ENCODE assay signal across 14 cellular contexts in the genomic region with DNA sequence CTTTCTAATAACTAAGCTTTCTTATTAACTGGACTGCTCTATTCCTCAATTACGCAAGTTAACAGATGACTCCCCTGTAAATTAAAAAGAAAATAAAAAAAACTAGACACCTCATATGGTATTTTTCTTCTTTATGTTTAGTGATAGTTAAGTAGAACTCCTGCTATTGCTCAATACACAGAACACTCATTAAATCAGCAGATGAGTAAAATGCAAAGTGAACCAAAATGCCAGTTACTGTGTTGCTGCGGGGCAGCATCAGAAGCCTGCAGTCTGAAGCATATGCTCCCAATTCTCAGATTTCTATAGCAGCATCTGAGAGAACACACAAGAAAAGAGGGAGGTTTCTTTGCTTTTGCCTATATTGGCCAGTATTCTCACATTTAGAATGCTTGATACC. TPM values are rescaled to one million over a fixed set of nuclear protein-coding genes. Genes with fewer than 3 reads are reported as not detected.
DNase-seq lines count a peak whose midpoint lies in the region; ATAC-seq and TF ChIP-seq lines count a peak whose summit lies in the region.
"Had no signal": no experiment of that assay in that cellular context is flagged by ENCODE, and none has a peak within 500 bp of the region (broad histone marks: within the 10 kb centered on the region; RNA-seq: fewer than 3 reads in every experiment).

No MANE protein-coding gene starts in this region.

- CTCF ChIA-PET in activated CD4-positive, alpha-beta T cell treated with anti-CD3 and anti-CD28 coated beads, Interleukin-2, amount 10 ng/mL, durations not matched to agents 7 days and 5 days (lab: Charles Lee) = interaction anchor here (1.3 kb wide), 1 partner anchor 217 kb away, joined by 3 read pairs; no protein-coding TSS in a partner anchor

- H3K4me3 ChIP-seq in NB4 (ENCODE audit: low read depth, low read length) (no peak overlapping the region), osteoblast (ENCODE audit: insufficient read depth, low read length) (no peak overlapping the region), upper lobe of right lung (no peak overlapping the region)
- H3K4me3 ChIP-seq: tibial nerve had no signal

- intact Hi-C loops in activated CD4-positive, alpha-beta T cell treated with anti-CD3 and anti-CD28 coated beads, Interleukin-2, amount 10 ng/mL, durations not matched to agents 24 days and 14 days (cut with micrococcal nuclease) = no loop called here
- intact Hi-C loops in upper lobe of right lung (cut with DNase I) (no loop called here), CD14-positive monocyte (cut with micrococcal nuclease) (no loop called here)

- H3K27ac Mint-ChIP-seq in activated CD4-positive, alpha-beta T cell treated with anti-CD3 and anti-CD28 coated beads, Interleukin-2, amount 10 ng/mL, durations not matched to agents 24 days and 14 days = peak overlapping the region; percentile 75
- no peak overlapping the region for H3K27ac Mint-ChIP-seq in activated CD4-positive, alpha-beta T cell treated with anti-CD3 and anti-CD28 coated beads, Interleukin-2, amount 10 ng/mL, durations not matched to agents 7 days and 5 days
- H3K27ac Mint-ChIP-seq in CD14-positive monocyte = no peak overlapping the region

- H3K9me3 Mint-ChIP-seq in activated CD4-positive, alpha-beta T cell treated with anti-CD3 and anti-CD28 coated beads, Interleukin-2, amount 10 ng/mL, durations not matched to agents 24 days and 14 days = peaks cover 11% of the 10 kb centered on the region
- H3K9me3 Mint-ChIP-seq in activated CD4-positive, alpha-beta T cell treated with anti-CD3 and anti-CD28 coated beads, Interleukin-2, amount 10 ng/mL, durations not matched to agents 7 days and 5 days = peaks cover 12% of the 10 kb centered on the region
- H3K9me3 Mint-ChIP-seq in CD14-positive monocyte = no peaks in the 10 kb centered on the region
- H3K9me3 Mint-ChIP-seq: brain had no signal

- peak overlapping the region; percentile 79 for H3K27ac ChIP-seq in osteoblast (ENCODE audit: low read depth, low read length)
- H3K27ac ChIP-seq in upper lobe of right lung = no peak overlapping the region
- H3K27ac ChIP-seq: tibial nerve had no signal

- peaks cover 56% of the 10 kb centered on the region for H3K36me3 Mint-ChIP-seq in activated CD4-positive, alpha-beta T cell treated with anti-CD3 and anti-CD28 coated beads, Interleukin-2, amount 10 ng/mL, durations not matched to agents 24 days and 14 days (ENCODE audit: low read depth)
- peaks cover 54% of the 10 kb centered on the region for H3K36me3 Mint-ChIP-seq in activated CD4-positive, alpha-beta T cell treated with anti-CD3 and anti-CD28 coated beads, Interleukin-2, amount 10 ng/mL, durations not matched to agents 7 days and 5 days (ENCODE audit: low read depth)
- no peaks in the 10 kb centered on the region for H3K36me3 Mint-ChIP-seq in CD14-positive monocyte

- no peak for TF ChIP-seq CTCF in NB4 (IDR thresholded peaks at IDR 0.05; ENCODE audit: low read depth, low read length)
- no peak for TF ChIP-seq CTCF in osteoblast (IDR thresholded peaks at IDR 0.05; ENCODE audit: extremely low read depth, low read depth, low read length)
- no peak for TF ChIP-seq CTCF in upper lobe of right lung (IDR thresholded peaks at IDR 0.05)
- no peak for TF ChIP-seq CTCF in CD14-positive monocyte (IDR thresholded peaks at IDR 0.05)

- ATAC-seq in upper lobe of right lung = no peak
- no peak for ATAC-seq in HG03139 (IDR thresholded peaks at IDR 0.05; ENCODE audit: unreplicated experiment)

- DNase-seq in activated CD4-positive, alpha-beta T cell treated with anti-CD3 and anti-CD28 coated beads, Interleukin-2, amount 10 ng/mL, durations not matched to agents 24 days and 14 days = no peak
- no peak for DNase-seq in activated CD4-positive, alpha-beta T cell treated with anti-CD3 and anti-CD28 coated beads, Interleukin-2, amount 10 ng/mL, durations not matched to agents 7 days and 5 days
- peak; percentile 46 for DNase-seq in NB4 (ENCODE audit: low read depth)
- DNase-seq in amniotic epithelial cell (ENCODE audit: low read depth) = peak; percentile 68
- no peak for DNase-seq in osteoblast (ENCODE audit: insufficient read length, low spot score, missing footprints)
- DNase-seq in upper lobe of right lung = no peak
- DNase-seq in CD14-positive monocyte (ENCODE audit: low spot score) = no peak
- DNase-seq: activated CD8-positive, alpha-beta memory T cell treated with anti-CD3 and anti-CD28 coated beads, Interleukin-2, amount 50 U/mL, for 4 hours; DMS153; NCI-H2171; stimulated activated CD4-positive, alpha-beta T cell treated with anti-CD3 and anti-CD28 coated beads, Interleukin-12 subunit alpha, Interleukin-12 subunit beta, amount 100 ng/mL, for 4 hours had no signal

- H3K36me3 ChIP-seq in osteoblast (ENCODE audit: insufficient read depth, low read length) (no peaks in the 10 kb centered on the region), upper lobe of right lung (no peaks in the 10 kb centered on the region)
- H3K36me3 ChIP-seq: tibial nerve had no signal

- no peaks in the 10 kb centered on the region for H3K9me3 ChIP-seq in osteoblast (ENCODE audit: low read depth, low read length)
- H3K9me3 ChIP-seq in upper lobe of right lung = no peaks in the 10 kb centered on the region
- H3K9me3 ChIP-seq: tibial nerve had no signal

- no peak for TF ChIP-seq POLR2A in NB4 (IDR thresholded peaks at IDR 0.05; ENCODE audit: extremely low read depth, insufficient read length)

- H3K4me2 ChIP-seq in osteoblast (ENCODE audit: insufficient read depth, low read length) = peak overlapping the region; percentile 38

- POLR2A ChIA-PET in activated CD4-positive, alpha-beta T cell treated with anti-CD3 and anti-CD28 coated beads, Interleukin-2, amount 10 ng/mL, durations not matched to agents 7 days and 5 days (lab: Charles Lee) = no interaction called here

- peaks cover 73% of the 10 kb centered on the region for H3K4me1 Mint-ChIP-seq in activated CD4-positive, alpha-beta T cell treated with anti-CD3 and anti-CD28 coated beads, Interleukin-2, amount 10 ng/mL, durations not matched to agents 24 days and 14 days
- peaks cover 57% of the 10 kb centered on the region for H3K4me1 Mint-ChIP-seq in activated CD4-positive, alpha-beta T cell treated with anti-CD3 and anti-CD28 coated beads, Interleukin-2, amount 10 ng/mL, durations not matched to agents 7 days and 5 days
- peaks cover 15% of the 10 kb centered on the region for H3K4me1 Mint-ChIP-seq in CD14-positive monocyte

- H3K4me1 ChIP-seq in osteoblast (ENCODE audit: insufficient read depth, low read length) (peaks cover 30% of the 10 kb centered on the region), upper lobe of right lung (peaks cover 11% of the 10 kb centered on the region)

- H4K20me1 ChIP-seq in osteoblast (ENCODE audit: insufficient read depth, low read length) = no peaks in the 10 kb centered on the region

- H2AFZ ChIP-seq in osteoblast (ENCODE audit: low read length) = no peak overlapping the region

- peaks cover 94% of the 10 kb centered on the region for H3K79me2 ChIP-seq in osteoblast (ENCODE audit: insufficient read depth, low read length)

- H3K27me3 ChIP-seq in osteoblast (ENCODE audit: insufficient read depth, low read length) (no peaks in the 10 kb centered on the region), upper lobe of right lung (no peaks in the 10 kb centered on the region)
- H3K27me3 ChIP-seq: tibial nerve had no signal

- peak overlapping the region; percentile 45 for H3K4me3 Mint-ChIP-seq in activated CD4-positive, alpha-beta T cell treated with anti-CD3 and anti-CD28 coated beads, Interleukin-2, amount 10 ng/mL, durations not matched to agents 24 days and 14 days
- H3K4me3 Mint-ChIP-seq in activated CD4-positive, alpha-beta T cell treated with anti-CD3 and anti-CD28 coated beads, Interleukin-2, amount 10 ng/mL, durations not matched to agents 7 days and 5 days = no peak overlapping the region
- H3K4me3 Mint-ChIP-seq in CD14-positive monocyte = no peak overlapping the region
- H3K4me3 Mint-ChIP-seq: brain had no signal

- no peaks in the 10 kb centered on the region for H3K27me3 Mint-ChIP-seq in activated CD4-positive, alpha-beta T cell treated with anti-CD3 and anti-CD28 coated beads, Interleukin-2, amount 10 ng/mL, durations not matched to agents 24 days and 14 days
- H3K27me3 Mint-ChIP-seq in activated CD4-positive, alpha-beta T cell treated with anti-CD3 and anti-CD28 coated beads, Interleukin-2, amount 10 ng/mL, durations not matched to agents 7 days and 5 days = no peaks in the 10 kb centered on the region
- H3K27me3 Mint-ChIP-seq in CD14-positive monocyte (ENCODE audit: low read depth in 3 of 3) = no peaks in the 10 kb centered on the region
- H3K27me3 Mint-ChIP-seq: brain had no signal

RNA-seq across cellular contexts. Expression of a gene that starts 28.4 kb away (rescaled TPM):
- total RNA-seq in activated CD4-positive, alpha-beta T cell treated with anti-CD3 and anti-CD28 coated beads, Interleukin-2, amount 10 ng/mL, durations not matched to agents 24 days and 14 days = 274 and 277 TPM in 2 replicates
- 10 to 100 TPM; 84.1 to 95.4 TPM for total RNA-seq in activated CD4-positive, alpha-beta T cell treated with anti-CD3 and anti-CD28 coated beads, Interleukin-2, amount 10 ng/mL, durations not matched to agents 7 days and 5 days
- total RNA-seq in osteoblast = 40.4 and 45.6 TPM in 2 replicates
- total RNA-seq in upper lobe of right lung = 22.4 TPM
- polyA plus RNA-seq in CD14-positive monocyte = 1 to 10 TPM; 3.4 to 4.3 TPM

Comparison
In these comparisons a context has a peak if more than half of its experiments do, and no peak if none do; other contexts are left out.
1. DNase-seq: peak in NB4 (single experiment) and amniotic epithelial cell (single experiment); none in activated CD4-positive, alpha-beta T cell treated with anti-CD3 and anti-CD28 coated beads, Interleukin-2, amount 10 ng/mL, durations not matched to agents 24 days and 14 days (single experiment), activated CD4-positive, alpha-beta T cell treated with anti-CD3 and anti-CD28 coated beads, Interleukin-2, amount 10 ng/mL, durations not matched to agents 7 days and 5 days (single experiment), osteoblast (single experiment), upper lobe of right lung (single experiment) and CD14-positive monocyte (single experiment).